Comparison of ENCODE assay signal across 1 cellular context in the genomic region with DNA sequence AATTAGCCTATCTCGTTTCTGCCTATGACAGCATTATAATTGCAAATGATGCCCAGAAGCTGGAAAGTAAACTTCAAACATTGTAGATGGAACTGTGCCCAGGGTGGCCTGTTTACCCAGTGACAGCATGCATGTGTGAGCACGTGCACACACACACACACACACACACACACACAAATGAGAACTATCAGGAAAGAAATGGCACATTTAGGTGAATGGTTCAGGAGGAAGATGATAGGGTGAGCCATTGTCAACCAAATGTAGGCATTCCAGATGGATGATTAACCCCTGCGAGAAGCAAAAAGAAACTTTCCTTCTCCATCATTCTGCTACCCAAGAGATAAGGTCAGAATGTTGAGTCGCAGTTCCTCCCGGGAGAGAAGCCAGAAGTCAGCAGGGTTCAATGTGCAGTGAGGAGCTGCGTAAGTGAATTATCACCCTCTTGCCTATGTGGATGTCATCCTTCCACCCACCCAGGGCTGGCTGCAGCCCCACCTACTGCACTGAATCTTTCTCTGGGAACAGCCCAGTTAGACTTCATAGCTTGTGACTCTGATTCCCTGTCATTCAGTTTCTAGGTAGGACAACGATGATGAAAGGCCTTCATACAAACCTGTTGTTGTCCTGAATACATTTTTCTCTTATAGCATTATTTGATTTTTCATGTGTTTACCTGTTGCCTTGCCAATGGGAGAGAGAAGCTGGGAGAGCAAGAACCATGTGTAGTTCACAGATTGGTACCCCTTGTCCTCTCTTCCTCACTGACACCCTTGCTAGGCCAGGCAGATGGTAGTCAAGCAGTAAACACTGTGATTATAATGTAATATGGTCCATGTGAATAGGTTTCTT.
TF ChIP-seq lines count a peak whose summit lies in the region.

No MANE protein-coding gene starts in this region.

TF ChIP-seq in HepG2, 621 proteins besides CTCF, POLR2A, EP300 and RAD21 (continued from another document and continues in another):
- TF ChIP-seq ZBTB4 (CRISPR knock-in tag; IDR thresholded peaks at IDR 0.05; ENCODE audit: borderline replicate concordance) (no peak), ASH2L (IDR thresholded peaks at IDR 0.05; ENCODE audit: insufficient read length, low read depth, low read length) (no peak), PREB (CRISPR knock-in tag; IDR thresholded peaks at IDR 0.05) (no peak), HMGXB3 (CRISPR knock-in tag; IDR thresholded peaks at IDR 0.05; ENCODE audit: borderline replicate concordance) (0 out of 2 replicates have a peak, but pooled peaks have one; percentile 48), MAZ (IDR thresholded peaks at IDR 0.05; ENCODE audit: borderline replicate concordance, low read depth, low read length) (no peak), MAZ (CRISPR knock-in tag; IDR thresholded peaks at IDR 0.05; ENCODE audit: low read depth) (peak; percentile 51; the same call in 1 of the 2 replicates), ZBTB40 (IDR thresholded peaks at IDR 0.05) (no peak), ZBTB40 (CRISPR knock-in tag; IDR thresholded peaks at IDR 0.05) (peak; percentile 57; the same call in 1 of the 2 replicates), ZSCAN22 (CRISPR knock-in tag; IDR thresholded peaks at IDR 0.05) (no peak), ZNF546 (CRISPR knock-in tag; conservative IDR thresholded peaks at IDR 0.05) (no peak), GATAD1 (CRISPR knock-in tag; IDR thresholded peaks at IDR 0.05) (0 out of 2 replicates have a peak, but pooled peaks have one; percentile 12), CEBPG (CRISPR knock-in tag; IDR thresholded peaks at IDR 0.05) (no peak), ZNF644 (CRISPR knock-in tag; IDR thresholded peaks at IDR 0.05; ENCODE audit: low read depth) (0 out of 2 replicates have a peak, but pooled peaks have one; percentile 30), TAF1 (CRISPR knock-in tag; IDR thresholded peaks at IDR 0.05) (no peak), ZNF441 (CRISPR knock-in tag; IDR thresholded peaks at IDR 0.05; ENCODE audit: borderline replicate concordance) (no peak), ZFP36L1 (CRISPR knock-in tag; IDR thresholded peaks at IDR 0.05) (0 out of 2 replicates have a peak, but pooled peaks have one; percentile 17), YEATS2 (CRISPR knock-in tag; IDR thresholded peaks at IDR 0.05; ENCODE audit: borderline replicate concordance) (0 out of 2 replicates have a peak, but pooled peaks have one; percentile 15), ZNF274 (CRISPR knock-in tag; IDR thresholded peaks at IDR 0.05) (no peak), PCBP2 (optimal IDR thresholded peaks at IDR 0.05; ENCODE audit: low read depth, low read length, poor library complexity, severe bottlenecking) (no peak), RXRA (CRISPR knock-in tag; IDR thresholded peaks at IDR 0.05) (peak; percentile 22; the same call in 1 of the 2 replicates)
- TF ChIP-seq, protein P1, sequence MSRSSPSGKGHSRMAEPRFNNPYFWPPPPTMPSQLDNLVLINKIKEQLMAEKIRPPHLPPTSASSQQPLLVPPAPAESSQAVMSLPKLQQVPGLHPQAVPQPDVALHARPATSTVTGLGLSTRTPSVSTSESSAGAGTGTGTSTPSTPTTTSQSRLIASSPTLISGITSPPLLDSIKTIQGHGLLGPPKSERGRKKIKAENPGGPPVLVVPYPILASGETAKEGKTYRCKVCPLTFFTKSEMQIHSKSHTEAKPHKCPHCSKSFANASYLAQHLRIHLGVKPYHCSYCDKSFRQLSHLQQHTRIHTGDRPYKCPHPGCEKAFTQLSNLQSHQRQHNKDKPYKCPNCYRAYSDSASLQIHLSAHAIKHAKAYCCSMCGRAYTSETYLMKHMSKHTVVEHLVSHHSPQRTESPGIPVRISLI (CRISPR knock-in tag; IDR thresholded peaks at IDR 0.05; ENCODE audit: borderline replicate concordance), result no peak
- TF ChIP-seq, protein P2, sequence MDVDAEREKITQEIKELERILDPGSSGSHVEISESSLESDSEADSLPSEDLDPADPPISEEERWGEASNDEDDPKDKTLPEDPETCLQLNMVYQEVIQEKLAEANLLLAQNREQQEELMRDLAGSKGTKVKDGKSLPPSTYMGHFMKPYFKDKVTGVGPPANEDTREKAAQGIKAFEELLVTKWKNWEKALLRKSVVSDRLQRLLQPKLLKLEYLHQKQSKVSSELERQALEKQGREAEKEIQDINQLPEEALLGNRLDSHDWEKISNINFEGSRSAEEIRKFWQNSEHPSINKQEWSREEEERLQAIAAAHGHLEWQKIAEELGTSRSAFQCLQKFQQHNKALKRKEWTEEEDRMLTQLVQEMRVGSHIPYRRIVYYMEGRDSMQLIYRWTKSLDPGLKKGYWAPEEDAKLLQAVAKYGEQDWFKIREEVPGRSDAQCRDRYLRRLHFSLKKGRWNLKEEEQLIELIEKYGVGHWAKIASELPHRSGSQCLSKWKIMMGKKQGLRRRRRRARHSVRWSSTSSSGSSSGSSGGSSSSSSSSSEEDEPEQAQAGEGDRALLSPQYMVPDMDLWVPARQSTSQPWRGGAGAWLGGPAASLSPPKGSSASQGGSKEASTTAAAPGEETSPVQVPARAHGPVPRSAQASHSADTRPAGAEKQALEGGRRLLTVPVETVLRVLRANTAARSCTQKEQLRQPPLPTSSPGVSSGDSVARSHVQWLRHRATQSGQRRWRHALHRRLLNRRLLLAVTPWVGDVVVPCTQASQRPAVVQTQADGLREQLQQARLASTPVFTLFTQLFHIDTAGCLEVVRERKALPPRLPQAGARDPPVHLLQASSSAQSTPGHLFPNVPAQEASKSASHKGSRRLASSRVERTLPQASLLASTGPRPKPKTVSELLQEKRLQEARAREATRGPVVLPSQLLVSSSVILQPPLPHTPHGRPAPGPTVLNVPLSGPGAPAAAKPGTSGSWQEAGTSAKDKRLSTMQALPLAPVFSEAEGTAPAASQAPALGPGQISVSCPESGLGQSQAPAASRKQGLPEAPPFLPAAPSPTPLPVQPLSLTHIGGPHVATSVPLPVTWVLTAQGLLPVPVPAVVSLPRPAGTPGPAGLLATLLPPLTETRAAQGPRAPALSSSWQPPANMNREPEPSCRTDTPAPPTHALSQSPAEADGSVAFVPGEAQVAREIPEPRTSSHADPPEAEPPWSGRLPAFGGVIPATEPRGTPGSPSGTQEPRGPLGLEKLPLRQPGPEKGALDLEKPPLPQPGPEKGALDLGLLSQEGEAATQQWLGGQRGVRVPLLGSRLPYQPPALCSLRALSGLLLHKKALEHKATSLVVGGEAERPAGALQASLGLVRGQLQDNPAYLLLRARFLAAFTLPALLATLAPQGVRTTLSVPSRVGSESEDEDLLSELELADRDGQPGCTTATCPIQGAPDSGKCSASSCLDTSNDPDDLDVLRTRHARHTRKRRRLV (CRISPR knock-in tag; IDR thresholded peaks at IDR 0.05), result peak; percentile 53; the same call in 1 of the 2 replicates
